ENCODE assay signal across 8 cellular contexts in the genomic region with DNA sequence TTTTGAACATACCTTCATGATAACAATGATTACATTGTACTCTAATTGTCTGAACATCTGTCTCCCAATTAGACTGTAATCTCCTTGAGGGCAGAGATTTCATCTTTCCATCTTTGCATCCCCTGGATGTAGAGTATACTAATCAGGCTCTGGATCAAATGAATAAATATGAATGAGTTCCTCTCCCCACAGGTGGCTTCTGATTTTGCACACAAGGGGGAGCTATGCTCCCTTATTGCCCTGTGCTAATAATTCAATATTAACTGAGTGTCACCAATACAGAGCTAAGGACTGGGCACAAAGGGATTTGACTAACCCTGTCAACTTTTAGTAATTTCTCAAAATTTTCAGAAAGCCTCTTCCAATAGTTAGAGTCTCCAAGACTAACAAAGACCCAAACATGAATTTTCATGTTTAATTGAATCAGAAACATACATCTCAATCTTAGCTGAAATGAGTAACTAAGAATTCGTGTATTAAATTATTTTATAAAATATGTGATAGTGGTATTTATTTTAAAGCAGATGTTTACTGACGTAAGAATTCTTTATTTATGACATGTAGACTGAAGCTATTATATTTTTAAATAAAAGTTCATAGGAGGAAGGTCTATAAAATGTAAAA. TPM values are rescaled to one million over a fixed set of nuclear protein-coding genes. Genes with fewer than 3 reads are reported as not detected.
DNase-seq lines count a peak whose midpoint lies in the region; ATAC-seq, FAIRE-seq and TF ChIP-seq lines count a peak whose summit lies in the region.

No MANE protein-coding gene starts in this region.

- no peak overlapping the region for H2AFZ ChIP-seq in SK-N-SH (ENCODE audit: low read depth)

- no peak overlapping the region for H3K27ac ChIP-seq in CD8-positive, alpha-beta T cell (ENCODE audit: low read depth, low read length)
- no peak overlapping the region for H3K27ac ChIP-seq in SK-N-SH (ENCODE audit: low read depth in 2 of 2, low read length in 1 of 2)

- TF ChIP-seq EP300 in SK-N-SH (IDR thresholded peaks at IDR 0.05; ENCODE audit: borderline replicate concordance in 1 of 2, low read depth in 1 of 2, low read length in 1 of 2): no peak

- H3K4me1 ChIP-seq in CD8-positive, alpha-beta T cell (ENCODE audit: insufficient read depth, low read length): no peaks in the 10 kb centered on the region
- H3K4me1 ChIP-seq in SK-N-SH (ENCODE audit: control insufficient read depth in 1 of 2, insufficient read depth in 2 of 2, low read depth in 1 of 2, low read length in 1 of 2): peaks cover 0 to 3% of the 10 kb centered on the region in 2 experiments; a peak in 2 of 4 replicates

- H3K79me2 ChIP-seq in SK-N-SH (ENCODE audit: insufficient read depth): no peaks in the 10 kb centered on the region

- H3K4me1 Mint-ChIP-seq in CD8-positive, alpha-beta T cell (ENCODE audit: low read depth): peaks cover 5% of the 10 kb centered on the region
- H3K4me1 Mint-ChIP-seq in endothelial cell (ENCODE audit: unreplicated experiment): peaks cover 11% of the 10 kb centered on the region

- H4K20me1 ChIP-seq in SK-N-SH (ENCODE audit: insufficient read depth): no peaks in the 10 kb centered on the region

- H3K36me3 ChIP-seq in CD8-positive, alpha-beta T cell (ENCODE audit: insufficient read depth, low read length): no peaks in the 10 kb centered on the region
- no peaks in the 10 kb centered on the region for H3K36me3 ChIP-seq in SK-N-SH (replicated peaks in 1 of 2; ENCODE audit: control insufficient read depth in 1 of 2, insufficient read depth in 2 of 2, low read length in 1 of 2)

- no peak for FAIRE-seq in GM12892 (lab: Jason Lieb, UNC)

- peak; percentile 50 for TF ChIP-seq RAD21 in SK-N-SH (IDR thresholded peaks at IDR 0.05; ENCODE audit: low read length)

- peak; percentile 59 for TF ChIP-seq CTCF in CD8-positive, alpha-beta T cell (IDR thresholded peaks at IDR 0.05)
- TF ChIP-seq CTCF in GM20000 (IDR thresholded peaks at IDR 0.05; ENCODE audit: extremely low read depth, missing control alignments) (peak; percentile 60), SK-N-SH (IDR thresholded peaks at IDR 0.05) (peak; percentile 60), endothelial cell (IDR thresholded peaks at IDR 0.05; ENCODE audit: unreplicated experiment) (peak; percentile 71)

- H3K4me2 ChIP-seq in SK-N-SH: no peak overlapping the region

- WGBS in SK-N-SH (ENCODE audit: low lambda C conversion rate): 41% methylated on average over 2 of the region's 2 CpGs

- ATAC-seq in CD8-positive, alpha-beta T cell: peak; percentile 60
- ATAC-seq in GM21576 (IDR thresholded peaks at IDR 0.05; ENCODE audit: unreplicated experiment): no peak
- ATAC-seq in GM21723 (IDR thresholded peaks at IDR 0.05; ENCODE audit: unreplicated experiment): no peak

- no peaks in the 10 kb centered on the region for H3K36me3 Mint-ChIP-seq in CD8-positive, alpha-beta T cell
- H3K36me3 Mint-ChIP-seq in endothelial cell (ENCODE audit: low read depth, unreplicated experiment): peaks cover 3% of the 10 kb centered on the region

- H3K27me3 Mint-ChIP-seq in CD8-positive, alpha-beta T cell (ENCODE audit: low read depth): peaks cover 64% of the 10 kb centered on the region
- peaks cover 29% of the 10 kb centered on the region for H3K27me3 Mint-ChIP-seq in endothelial cell (ENCODE audit: unreplicated experiment)

- H3K9me3 ChIP-seq in CD8-positive, alpha-beta T cell (ENCODE audit: low read length): no peaks in the 10 kb centered on the region
- H3K9me3 ChIP-seq in SK-N-SH: no peaks in the 10 kb centered on the region

- H3F3A ChIP-seq in SK-N-SH (replicated peaks; ENCODE audit: insufficient read depth): no peaks in the 10 kb centered on the region

- H3K9ac ChIP-seq in SK-N-SH: no peak overlapping the region

- DNase-seq in CD8-positive, alpha-beta T cell: peak in 3 of 7 experiments; percentile 36 to 52 (median 46)
- DNase-seq in GM20000 (ENCODE audit: low spot score) (no peak), SK-N-SH (no peak), endothelial cell (ENCODE audit: low spot score) (peak; percentile 39), GM12892 (ENCODE audit: insufficient read length) (no peak)
- peak; percentile 29 to 32 for DNase-seq in stimulated activated CD4-positive, alpha-beta T cell treated with anti-CD3 and anti-CD28 coated beads, Interleukin-4, amount 100 ng/mL, for 4 hours

- no peak for TF ChIP-seq POLR2A in GM12892 (IDR thresholded peaks at IDR 0.05; ENCODE audit: low read depth, low read length)

- no peaks in the 10 kb centered on the region for H3K9me2 ChIP-seq in SK-N-SH

- CTCF ChIA-PET in CD8-positive, alpha-beta T cell (lab: Charles Lee): interaction anchor here (0.7 to 5.2 kb wide), 19 partner anchors 8 to 333 kb away, joined by 3 to 21 read pairs (median 4); a partner anchor contains a TSS
- CTCF ChIA-PET in SK-N-SH (lab: Yijun Ruan, JAX): interaction anchor here (1.1 to 1.4 kb wide), 3 partner anchors 9 to 79 kb away, joined by 3 to 11 read pairs (median 8); no protein-coding TSS in a partner anchor

- intact Hi-C loops in CD8-positive, alpha-beta T cell (cut with DNase I, micrococcal nuclease): loop anchor here (1.0 to 10.0 kb wide), 7 partner anchors 41 to 488 kb away; no protein-coding TSS in a partner anchor

- no peak overlapping the region for H3K4me3 ChIP-seq in CD8-positive, alpha-beta T cell (ENCODE audit: low read depth, low read length)
- peak overlapping the region in 1 of 2 experiments; percentile 9; a peak in 1 of 4 replicates for H3K4me3 ChIP-seq in SK-N-SH (ENCODE audit: low read depth in 2 of 2, low read length in 1 of 2)

- H3K27ac Mint-ChIP-seq in CD8-positive, alpha-beta T cell: no peak overlapping the region
- no peak overlapping the region for H3K27ac Mint-ChIP-seq in endothelial cell (ENCODE audit: unreplicated experiment)

- POLR2A ChIA-PET in CD8-positive, alpha-beta T cell (lab: Charles Lee): no interaction called here
- POLR2A ChIA-PET in SK-N-SH (lab: Yijun Ruan, JAX): no interaction called here

- no peak overlapping the region for H3K4me3 Mint-ChIP-seq in CD8-positive, alpha-beta T cell
- H3K4me3 Mint-ChIP-seq in endothelial cell (ENCODE audit: unreplicated experiment): no peak overlapping the region

- peaks cover 28% of the 10 kb centered on the region for H3K27me3 ChIP-seq in CD8-positive, alpha-beta T cell (ENCODE audit: insufficient read depth, low read length)
- peaks cover 10% of the 10 kb centered on the region; the same call in 1 of the 2 replicates for H3K27me3 ChIP-seq in SK-N-SH (ENCODE audit: insufficient read depth)

- no peaks in the 10 kb centered on the region for H3K9me3 Mint-ChIP-seq in CD8-positive, alpha-beta T cell
- no peaks in the 10 kb centered on the region for H3K9me3 Mint-ChIP-seq in endothelial cell (ENCODE audit: unreplicated experiment)

TF ChIP-seq in SK-N-SH, 30 proteins besides CTCF, POLR2A, EP300 and RAD21:
- TF ChIP-seq FOSL2 (IDR thresholded peaks at IDR 0.05; ENCODE audit: borderline replicate concordance, low read depth) (no peak), SMC3 (IDR thresholded peaks at IDR 0.05; ENCODE audit: low read depth, low read length) (peak; percentile 30), ELF1 (IDR thresholded peaks at IDR 0.05) (no peak), JUND (IDR thresholded peaks at IDR 0.05) (no peak), CHD2 (IDR thresholded peaks at IDR 0.05; ENCODE audit: low read length, partially characterized antibody) (no peak)

RNA-seq across cellular contexts. Expression of gene DUOXA1, which starts 3.0 kb away (rescaled TPM):
- total RNA-seq in CD8-positive, alpha-beta T cell: not detected
- polyA plus RNA-seq in SK-N-SH (2012; rRNA removed): 0.02 TPM in 1 of 2 replicates, not detected in the other
- 0.01 and 0.09 TPM in 2 replicates for polyA plus RNA-seq in SK-N-SH (2012; cell fraction: cytosol; rRNA removed)
- polyA plus RNA-seq in SK-N-SH (2012; cell fraction: nucleus; rRNA removed): 0.44 and 1.2 TPM in 2 replicates
- 1.9 TPM for total RNA-seq in endothelial cell (ENCODE audit: unreplicated experiment)
- not detected for polyA plus RNA-seq in GM12892 (2012; ENCODE audit: missing spikeins)

RNA-seq across cellular contexts. Expression of gene DUOX1, which starts 3.1 kb away (rescaled TPM):
- not detected for total RNA-seq in CD8-positive, alpha-beta T cell
- polyA plus RNA-seq in SK-N-SH (2012; rRNA removed): not detected in 2 replicates
- polyA plus RNA-seq in SK-N-SH (2012; cell fraction: cytosol; rRNA removed): under 0.01 and 0.01 TPM in 2 replicates
- 0.01 and 0.04 TPM in 2 replicates for polyA plus RNA-seq in SK-N-SH (2012; cell fraction: nucleus; rRNA removed)
- total RNA-seq in endothelial cell (ENCODE audit: unreplicated experiment): not detected
- polyA plus RNA-seq in GM12892 (2012; ENCODE audit: missing spikeins): 0.81 TPM

RNA-seq across cellular contexts. Expression of gene DUOXA2, which starts 12.5 kb away (rescaled TPM):
- not detected for total RNA-seq in CD8-positive, alpha-beta T cell
- polyA plus RNA-seq in SK-N-SH (2012; rRNA removed): not detected in 2 replicates
- polyA plus RNA-seq in SK-N-SH (2012; cell fraction: cytosol; rRNA removed): not detected in 2 replicates
- polyA plus RNA-seq in SK-N-SH (2012; cell fraction: nucleus; rRNA removed): not detected in 2 replicates
- not detected for total RNA-seq in endothelial cell (ENCODE audit: unreplicated experiment)
- polyA plus RNA-seq in GM12892 (2012; ENCODE audit: missing spikeins): not detected

RNA-seq across cellular contexts. Expression of gene DUOX2, which starts 12.7 kb away (rescaled TPM):
- total RNA-seq in CD8-positive, alpha-beta T cell: under 1 TPM in 1 of 2 experiments, not detected in 1; 0.05 TPM
- polyA plus RNA-seq in SK-N-SH (2012; rRNA removed): 0.02 TPM in 1 of 2 replicates, not detected in the other
- under 0.01 and 0.01 TPM in 2 replicates for polyA plus RNA-seq in SK-N-SH (2012; cell fraction: cytosol; rRNA removed)
- 0.02 TPM in 2 replicates for polyA plus RNA-seq in SK-N-SH (2012; cell fraction: nucleus; rRNA removed)
- total RNA-seq in endothelial cell (ENCODE audit: unreplicated experiment): 1.2 TPM
- polyA plus RNA-seq in GM12892 (2012; ENCODE audit: missing spikeins): 0.04 TPM

Comparison
In these comparisons a context has a peak if more than half of its experiments do, and no peak if none do; other contexts are left out.
1. DNase-seq: peak in endothelial cell (single experiment) and stimulated activated CD4-positive, alpha-beta T cell treated with anti-CD3 and anti-CD28 coated beads, Interleukin-4, amount 100 ng/mL, for 4 hours (2 of 2); none in GM20000 (single experiment), SK-N-SH (single experiment) and GM12892 (single experiment).
2. Peak in every context shown above with its lines, with median percentiles within 50 percentile points of each other: CTCF ChIP-seq.